1 cellular context compared by ENCODE assay signal in the genomic region with DNA sequence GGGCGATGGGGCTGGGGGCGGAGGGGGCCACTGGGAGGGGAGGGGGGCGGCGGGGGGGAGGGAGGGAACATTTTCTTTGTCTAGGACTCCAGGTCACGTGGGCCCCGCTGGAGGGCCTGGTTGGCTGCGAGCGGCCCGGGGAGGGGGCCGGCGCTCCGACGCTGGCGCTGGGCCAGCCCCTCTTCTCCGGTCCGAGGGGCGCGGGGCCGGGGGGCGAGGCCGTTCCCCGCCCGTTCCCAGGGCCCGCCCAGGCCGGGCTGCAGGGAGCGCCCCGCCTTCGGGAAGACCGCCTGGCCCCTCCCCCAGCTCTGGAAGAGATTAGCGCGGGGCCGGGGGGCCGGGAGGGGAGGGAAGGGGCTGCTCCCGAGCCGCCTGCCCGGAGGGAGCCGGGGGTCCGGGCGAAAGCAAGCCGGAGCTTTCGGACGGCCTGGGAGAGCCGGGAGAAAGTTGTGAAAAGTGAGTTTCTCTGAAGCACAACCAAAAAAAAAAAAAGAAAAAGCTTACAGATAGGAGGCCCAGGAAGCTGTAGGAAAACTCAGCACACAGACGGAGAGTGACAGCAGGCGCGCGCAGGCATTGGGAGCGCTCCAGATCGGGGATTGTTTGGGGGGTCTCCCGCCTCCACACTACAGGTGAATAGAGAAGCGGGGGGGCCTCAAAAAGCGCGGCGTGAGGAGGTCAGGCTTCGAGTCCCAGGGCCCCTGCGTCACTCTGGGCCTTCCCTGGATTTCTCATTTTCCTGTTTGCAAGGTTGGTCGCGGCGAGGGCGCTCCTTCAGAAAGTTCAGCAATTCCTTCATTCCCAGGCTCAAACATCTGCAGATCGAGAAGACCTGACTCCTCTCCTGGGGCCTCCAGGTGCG.
TF ChIP-seq lines count a peak whose summit lies in the region.

No MANE protein-coding gene starts in this region.

TF ChIP-seq in HepG2, 621 proteins besides CTCF, POLR2A, EP300 and RAD21 (continued from another document and continues in another):
- TF ChIP-seq, protein P1, sequence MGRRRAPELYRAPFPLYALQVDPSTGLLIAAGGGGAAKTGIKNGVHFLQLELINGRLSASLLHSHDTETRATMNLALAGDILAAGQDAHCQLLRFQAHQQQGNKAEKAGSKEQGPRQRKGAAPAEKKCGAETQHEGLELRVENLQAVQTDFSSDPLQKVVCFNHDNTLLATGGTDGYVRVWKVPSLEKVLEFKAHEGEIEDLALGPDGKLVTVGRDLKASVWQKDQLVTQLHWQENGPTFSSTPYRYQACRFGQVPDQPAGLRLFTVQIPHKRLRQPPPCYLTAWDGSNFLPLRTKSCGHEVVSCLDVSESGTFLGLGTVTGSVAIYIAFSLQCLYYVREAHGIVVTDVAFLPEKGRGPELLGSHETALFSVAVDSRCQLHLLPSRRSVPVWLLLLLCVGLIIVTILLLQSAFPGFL (CRISPR knock-in tag; IDR thresholded peaks at IDR 0.05), result no peak
- TF ChIP-seq TOPORS (CRISPR knock-in tag; IDR thresholded peaks at IDR 0.05), result 0 out of 2 replicates have a peak, but pooled peaks have one; percentile 35
- no peak for TF ChIP-seq AKNA (CRISPR knock-in tag; IDR thresholded peaks at IDR 0.05; ENCODE audit: borderline replicate concordance)
- no peak for TF ChIP-seq ZNF468 (CRISPR knock-in tag; IDR thresholded peaks at IDR 0.05)
- no peak for TF ChIP-seq GPN1 (CRISPR knock-in tag; IDR thresholded peaks at IDR 0.05; ENCODE audit: borderline replicate concordance)
- no peak for TF ChIP-seq ZNF672 (CRISPR knock-in tag; IDR thresholded peaks at IDR 0.05)
- TF ChIP-seq, protein P2, sequence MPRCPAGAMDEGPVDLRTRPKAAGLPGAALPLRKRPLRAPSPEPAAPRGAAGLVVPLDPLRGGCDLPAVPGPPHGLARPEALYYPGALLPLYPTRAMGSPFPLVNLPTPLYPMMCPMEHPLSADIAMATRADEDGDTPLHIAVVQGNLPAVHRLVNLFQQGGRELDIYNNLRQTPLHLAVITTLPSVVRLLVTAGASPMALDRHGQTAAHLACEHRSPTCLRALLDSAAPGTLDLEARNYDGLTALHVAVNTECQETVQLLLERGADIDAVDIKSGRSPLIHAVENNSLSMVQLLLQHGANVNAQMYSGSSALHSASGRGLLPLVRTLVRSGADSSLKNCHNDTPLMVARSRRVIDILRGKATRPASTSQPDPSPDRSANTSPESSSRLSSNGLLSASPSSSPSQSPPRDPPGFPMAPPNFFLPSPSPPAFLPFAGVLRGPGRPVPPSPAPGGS (CRISPR knock-in tag; IDR thresholded peaks at IDR 0.05), result no peak
- no peak for TF ChIP-seq FOXA3 (CRISPR knock-in tag; IDR thresholded peaks at IDR 0.05)
- peak; percentile 81 for TF ChIP-seq PITX1 (CRISPR knock-in tag; IDR thresholded peaks at IDR 0.05)
- no peak for TF ChIP-seq NR2C2 (CRISPR knock-in tag; IDR thresholded peaks at IDR 0.05; ENCODE audit: borderline replicate concordance)
- TF ChIP-seq, protein P3, sequence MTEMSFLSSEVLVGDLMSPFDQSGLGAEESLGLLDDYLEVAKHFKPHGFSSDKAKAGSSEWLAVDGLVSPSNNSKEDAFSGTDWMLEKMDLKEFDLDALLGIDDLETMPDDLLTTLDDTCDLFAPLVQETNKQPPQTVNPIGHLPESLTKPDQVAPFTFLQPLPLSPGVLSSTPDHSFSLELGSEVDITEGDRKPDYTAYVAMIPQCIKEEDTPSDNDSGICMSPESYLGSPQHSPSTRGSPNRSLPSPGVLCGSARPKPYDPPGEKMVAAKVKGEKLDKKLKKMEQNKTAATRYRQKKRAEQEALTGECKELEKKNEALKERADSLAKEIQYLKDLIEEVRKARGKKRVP (CRISPR knock-in tag; IDR thresholded peaks at IDR 0.05), result no peak
- no peak for TF ChIP-seq MEIS1 (CRISPR knock-in tag; IDR thresholded peaks at IDR 0.05; ENCODE audit: borderline replicate concordance)
- TF ChIP-seq ZNF274 (CRISPR knock-in tag; IDR thresholded peaks at IDR 0.05), result no peak
- TF ChIP-seq, protein P4, sequence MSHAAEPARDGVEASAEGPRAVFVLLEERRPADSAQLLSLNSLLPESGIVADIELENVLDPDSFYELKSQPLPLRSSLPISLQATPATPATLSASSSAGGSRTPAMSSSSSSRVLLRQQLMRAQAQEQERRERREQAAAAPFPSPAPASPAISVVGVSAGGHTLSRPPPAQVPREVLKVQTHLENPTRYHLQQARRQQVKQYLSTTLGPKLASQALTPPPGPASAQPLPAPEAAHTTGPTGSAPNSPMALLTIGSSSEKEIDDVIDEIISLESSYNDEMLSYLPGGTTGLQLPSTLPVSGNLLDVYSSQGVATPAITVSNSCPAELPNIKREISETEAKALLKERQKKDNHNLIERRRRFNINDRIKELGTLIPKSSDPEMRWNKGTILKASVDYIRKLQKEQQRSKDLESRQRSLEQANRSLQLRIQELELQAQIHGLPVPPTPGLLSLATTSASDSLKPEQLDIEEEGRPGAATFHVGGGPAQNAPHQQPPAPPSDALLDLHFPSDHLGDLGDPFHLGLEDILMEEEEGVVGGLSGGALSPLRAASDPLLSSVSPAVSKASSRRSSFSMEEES (CRISPR knock-in tag; IDR thresholded peaks at IDR 0.05), result no peak
- TF ChIP-seq FOXP4 (CRISPR knock-in tag; IDR thresholded peaks at IDR 0.05), result no peak
- no peak for TF ChIP-seq MAFF (IDR thresholded peaks at IDR 0.05; ENCODE audit: low read depth, low read length)
- no peak for TF ChIP-seq HHEX (CRISPR knock-in tag; IDR thresholded peaks at IDR 0.05)
- TF ChIP-seq ZNF136 (CRISPR knock-in tag; IDR thresholded peaks at IDR 0.05; ENCODE audit: low read depth), result no peak
- no peak for TF ChIP-seq MIXL1 (CRISPR knock-in tag; IDR thresholded peaks at IDR 0.05)
- TF ChIP-seq ZNF512 (CRISPR knock-in tag; IDR thresholded peaks at IDR 0.05), result no peak
- TF ChIP-seq ZNF772 (CRISPR knock-in tag; IDR thresholded peaks at IDR 0.05), result no peak
- no peak for TF ChIP-seq MXD3 (CRISPR knock-in tag; IDR thresholded peaks at IDR 0.05)
- TF ChIP-seq TARDBP (CRISPR knock-in tag; IDR thresholded peaks at IDR 0.05), result no peak; the same call in none of the 2 replicates
- no peak for TF ChIP-seq SSRP1 (CRISPR knock-in tag; IDR thresholded peaks at IDR 0.05)
- TF ChIP-seq KDM3A (CRISPR knock-in tag; IDR thresholded peaks at IDR 0.05; ENCODE audit: low read depth), result no peak
- no peak for TF ChIP-seq ZNF143 (CRISPR knock-in tag; IDR thresholded peaks at IDR 0.05)
- TF ChIP-seq MAFK (conservative IDR thresholded peaks at IDR 0.05 in 1 of 2, IDR thresholded peaks at IDR 0.05 in 1 of 2; ENCODE audit: low read length in 2 of 2), result no peak
- TF ChIP-seq, protein P5, sequence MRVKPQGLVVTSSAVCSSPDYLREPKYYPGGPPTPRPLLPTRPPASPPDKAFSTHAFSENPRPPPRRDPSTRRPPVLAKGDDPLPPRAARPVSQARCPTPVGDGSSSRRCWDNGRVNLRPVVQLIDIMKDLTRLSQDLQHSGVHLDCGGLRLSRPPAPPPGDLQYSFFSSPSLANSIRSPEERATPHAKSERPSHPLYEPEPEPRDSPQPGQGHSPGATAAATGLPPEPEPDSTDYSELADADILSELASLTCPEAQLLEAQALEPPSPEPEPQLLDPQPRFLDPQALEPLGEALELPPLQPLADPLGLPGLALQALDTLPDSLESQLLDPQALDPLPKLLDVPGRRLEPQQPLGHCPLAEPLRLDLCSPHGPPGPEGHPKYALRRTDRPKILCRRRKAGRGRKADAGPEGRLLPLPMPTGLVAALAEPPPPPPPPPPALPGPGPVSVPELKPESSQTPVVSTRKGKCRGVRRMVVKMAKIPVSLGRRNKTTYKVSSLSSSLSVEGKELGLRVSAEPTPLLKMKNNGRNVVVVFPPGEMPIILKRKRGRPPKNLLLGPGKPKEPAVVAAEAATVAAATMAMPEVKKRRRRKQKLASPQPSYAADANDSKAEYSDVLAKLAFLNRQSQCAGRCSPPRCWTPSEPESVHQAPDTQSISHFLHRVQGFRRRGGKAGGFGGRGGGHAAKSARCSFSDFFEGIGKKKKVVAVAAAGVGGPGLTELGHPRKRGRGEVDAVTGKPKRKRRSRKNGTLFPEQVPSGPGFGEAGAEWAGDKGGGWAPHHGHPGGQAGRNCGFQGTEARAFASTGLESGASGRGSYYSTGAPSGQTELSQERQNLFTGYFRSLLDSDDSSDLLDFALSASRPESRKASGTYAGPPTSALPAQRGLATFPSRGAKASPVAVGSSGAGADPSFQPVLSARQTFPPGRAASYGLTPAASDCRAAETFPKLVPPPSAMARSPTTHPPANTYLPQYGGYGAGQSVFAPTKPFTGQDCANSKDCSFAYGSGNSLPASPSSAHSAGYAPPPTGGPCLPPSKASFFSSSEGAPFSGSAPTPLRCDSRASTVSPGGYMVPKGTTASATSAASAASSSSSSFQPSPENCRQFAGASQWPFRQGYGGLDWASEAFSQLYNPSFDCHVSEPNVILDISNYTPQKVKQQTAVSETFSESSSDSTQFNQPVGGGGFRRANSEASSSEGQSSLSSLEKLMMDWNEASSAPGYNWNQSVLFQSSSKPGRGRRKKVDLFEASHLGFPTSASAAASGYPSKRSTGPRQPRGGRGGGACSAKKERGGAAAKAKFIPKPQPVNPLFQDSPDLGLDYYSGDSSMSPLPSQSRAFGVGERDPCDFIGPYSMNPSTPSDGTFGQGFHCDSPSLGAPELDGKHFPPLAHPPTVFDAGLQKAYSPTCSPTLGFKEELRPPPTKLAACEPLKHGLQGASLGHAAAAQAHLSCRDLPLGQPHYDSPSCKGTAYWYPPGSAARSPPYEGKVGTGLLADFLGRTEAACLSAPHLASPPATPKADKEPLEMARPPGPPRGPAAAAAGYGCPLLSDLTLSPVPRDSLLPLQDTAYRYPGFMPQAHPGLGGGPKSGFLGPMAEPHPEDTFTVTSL (CRISPR knock-in tag; IDR thresholded peaks at IDR 0.05; ENCODE audit: borderline replicate concordance), result 0 out of 2 replicates have a peak, but pooled peaks have one; percentile 22
- no peak for TF ChIP-seq RCOR2 (CRISPR knock-in tag; IDR thresholded peaks at IDR 0.05)
- TF ChIP-seq PATZ1 (CRISPR knock-in tag; IDR thresholded peaks at IDR 0.05), result peak; percentile 89
